Comparison of ENCODE assay signal across 8 cellular contexts in the genomic region with DNA sequence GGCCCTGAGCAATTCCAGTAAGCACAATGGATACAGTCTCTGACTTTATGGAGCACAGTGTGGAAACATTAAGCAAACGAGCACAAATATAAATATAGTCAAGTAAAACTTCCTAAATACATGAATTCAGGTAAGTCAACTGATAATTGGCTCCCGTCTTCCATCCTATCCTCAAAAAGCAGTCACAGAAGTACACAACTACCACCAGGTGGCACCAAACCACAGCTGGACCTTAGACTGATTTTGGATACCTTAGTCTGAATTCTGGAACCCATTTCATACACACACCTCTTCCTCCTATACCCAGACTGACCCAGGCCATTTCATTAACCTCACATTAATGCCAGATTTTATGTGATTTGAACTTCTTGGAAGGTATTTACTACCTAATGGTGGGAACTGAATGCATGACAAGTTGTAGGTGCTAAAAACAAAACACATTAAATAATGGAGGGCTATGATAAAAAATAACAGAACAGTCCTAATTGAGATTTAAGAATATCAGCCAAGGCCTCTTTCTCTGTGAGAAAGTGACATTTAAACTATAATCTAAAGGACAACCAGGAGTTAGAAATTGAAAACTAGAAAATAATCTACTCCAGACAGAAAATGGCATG.
A peak's percentile ranks its signal among the peaks of the same experiment; 100 is the strongest.
DNase-seq lines count a peak whose midpoint lies in the region; ATAC-seq and TF ChIP-seq lines count a peak whose summit lies in the region.

No MANE protein-coding gene starts in this region.

- POLR2A ChIA-PET in A673 (lab: Charles Lee; ENCODE audit: low non-redundant PET) = interaction anchor here (0.7 kb wide), 1 partner anchor 189 kb away, joined by 4 read pairs; no protein-coding TSS in a partner anchor
- POLR2A ChIA-PET in WTC11 (lab: Charles Lee) = no interaction called here

- H3K27me3 ChIP-seq in A673 (replicated peaks; ENCODE audit: insufficient read depth, low read depth, low read length, poor library complexity) = no peaks in the 10 kb centered on the region

- H3K27ac ChIP-seq in A673 (ENCODE audit: low read depth, low read length, poor library complexity, severe bottlenecking) = peak overlapping the region; percentile 44

- no peak overlapping the region for H3K27ac Mint-ChIP-seq in WTC11

- DNase-seq in A673 (ENCODE audit: low spot score) (peak; percentile 90), NCI-H2227 (lab: John Stamatoyannopoulos, UW; ENCODE audit: unreplicated experiment) (peak; percentile 81), WTC11 (ENCODE audit: low spot score) (peak; percentile 74), cardiac fibroblast (ENCODE audit: low read depth in 2 of 2) (peak; percentile 90), kidney glomerular epithelial cell (lab: John Stamatoyannopoulos, UW) (peak; percentile 66)
- DNase-seq in stimulated activated CD4-positive, alpha-beta T cell treated with anti-CD3 and anti-CD28 coated beads, Interleukin-4, amount 100 ng/mL, for 1 hour = peak; percentile 62

- no peaks in the 10 kb centered on the region for H3K9me3 Mint-ChIP-seq in WTC11

- H3K4me3 Mint-ChIP-seq in WTC11 = no peak overlapping the region

- H3K4me1 ChIP-seq in A673 (ENCODE audit: insufficient read depth, low read length, poor library complexity, severe bottlenecking) = peaks cover 9% of the 10 kb centered on the region

- H3K4me3 ChIP-seq in A673 (ENCODE audit: low read depth, low read length, poor library complexity, severe bottlenecking) = no peak overlapping the region
- H3K4me3 ChIP-seq in cardiac fibroblast (replicated peaks in 1 of 2; ENCODE audit: low read depth in 2 of 2, low read length in 2 of 2) = no peak overlapping the region

- H3K27me3 Mint-ChIP-seq in WTC11 (ENCODE audit: low read depth) = no peaks in the 10 kb centered on the region

- no peaks in the 10 kb centered on the region for H3K36me3 ChIP-seq in A673 (ENCODE audit: insufficient read depth, low read length, poor library complexity, severe bottlenecking)

- peaks cover 30% of the 10 kb centered on the region for H3K4me1 Mint-ChIP-seq in WTC11

- CTCF ChIA-PET in A673 (lab: Charles Lee) = interaction anchor here (0.7 kb wide), 1 partner anchor 15 kb away, joined by 3 read pairs; no protein-coding TSS in a partner anchor
- CTCF ChIA-PET in WTC11 (lab: Charles Lee) = interaction anchor here (1.2 to 4.1 kb wide), 6 partner anchors 11 to 201 kb away, joined by 3 to 23 read pairs (median 5); partner anchors contain the start of gene NAA15

- TF ChIP-seq CTCF in A673 (conservative IDR thresholded peaks at IDR 0.05; ENCODE audit: low read depth, low read length) (peak; percentile 88), WTC11 (IDR thresholded peaks at IDR 0.05) (peak; percentile 74), cardiac fibroblast (IDR thresholded peaks at IDR 0.05; ENCODE audit: low read depth, low read length) (peak; percentile 78)

- ATAC-seq in GM18508 (IDR thresholded peaks at IDR 0.05; ENCODE audit: insufficient read depth, unreplicated experiment) (peak; percentile 86), HG03135 (IDR thresholded peaks at IDR 0.05; ENCODE audit: unreplicated experiment) (peak; percentile 83), WTC11 (peak; percentile 73)

- no peaks in the 10 kb centered on the region for H3K9me3 ChIP-seq in A673 (ENCODE audit: low read depth, low read length, poor library complexity, severe bottlenecking)

- intact Hi-C loops in A673 (cut with micrococcal nuclease; ENCODE audit: unreplicated experiment) = loop anchor here (2.0 to 5.0 kb wide), 3 partner anchors 67 to 201 kb away; partner anchors contain the start of genes ELF2 and NAA15

- H3K36me3 Mint-ChIP-seq in WTC11 = peaks cover 10% of the 10 kb centered on the region

- no TSS peak for BruUV-seq in A673 (replicated peaks; lab: Mats Ljungman, UMichigan)

TF ChIP-seq in WTC11, 78 proteins besides CTCF, POLR2A, EP300 and RAD21:
- TF ChIP-seq MXD4 (CRISPR knock-in tag; IDR thresholded peaks at IDR 0.05; ENCODE audit: borderline replicate concordance) (no peak), RELA (CRISPR knock-in tag; IDR thresholded peaks at IDR 0.05; ENCODE audit: borderline replicate concordance) (no peak), ZNF121 (CRISPR knock-in tag; IDR thresholded peaks at IDR 0.05) (no peak), TCF7 (CRISPR knock-in tag; IDR thresholded peaks at IDR 0.05; ENCODE audit: low read depth) (no peak), FOXJ3 (CRISPR knock-in tag; IDR thresholded peaks at IDR 0.05; ENCODE audit: borderline replicate concordance) (no peak)
- TF ChIP-seq, protein P1, sequence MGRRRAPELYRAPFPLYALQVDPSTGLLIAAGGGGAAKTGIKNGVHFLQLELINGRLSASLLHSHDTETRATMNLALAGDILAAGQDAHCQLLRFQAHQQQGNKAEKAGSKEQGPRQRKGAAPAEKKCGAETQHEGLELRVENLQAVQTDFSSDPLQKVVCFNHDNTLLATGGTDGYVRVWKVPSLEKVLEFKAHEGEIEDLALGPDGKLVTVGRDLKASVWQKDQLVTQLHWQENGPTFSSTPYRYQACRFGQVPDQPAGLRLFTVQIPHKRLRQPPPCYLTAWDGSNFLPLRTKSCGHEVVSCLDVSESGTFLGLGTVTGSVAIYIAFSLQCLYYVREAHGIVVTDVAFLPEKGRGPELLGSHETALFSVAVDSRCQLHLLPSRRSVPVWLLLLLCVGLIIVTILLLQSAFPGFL (CRISPR knock-in tag; IDR thresholded peaks at IDR 0.05; ENCODE audit: borderline replicate concordance) = no peak
- TF ChIP-seq, protein P2, sequence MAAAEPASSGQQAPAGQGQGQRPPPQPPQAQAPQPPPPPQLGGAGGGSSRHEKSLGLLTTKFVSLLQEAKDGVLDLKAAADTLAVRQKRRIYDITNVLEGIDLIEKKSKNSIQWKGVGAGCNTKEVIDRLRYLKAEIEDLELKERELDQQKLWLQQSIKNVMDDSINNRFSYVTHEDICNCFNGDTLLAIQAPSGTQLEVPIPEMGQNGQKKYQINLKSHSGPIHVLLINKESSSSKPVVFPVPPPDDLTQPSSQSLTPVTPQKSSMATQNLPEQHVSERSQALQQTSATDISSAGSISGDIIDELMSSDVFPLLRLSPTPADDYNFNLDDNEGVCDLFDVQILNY (CRISPR knock-in tag; IDR thresholded peaks at IDR 0.05) = no peak
